1 cellular context compared by ENCODE assay signal in the genomic region with DNA sequence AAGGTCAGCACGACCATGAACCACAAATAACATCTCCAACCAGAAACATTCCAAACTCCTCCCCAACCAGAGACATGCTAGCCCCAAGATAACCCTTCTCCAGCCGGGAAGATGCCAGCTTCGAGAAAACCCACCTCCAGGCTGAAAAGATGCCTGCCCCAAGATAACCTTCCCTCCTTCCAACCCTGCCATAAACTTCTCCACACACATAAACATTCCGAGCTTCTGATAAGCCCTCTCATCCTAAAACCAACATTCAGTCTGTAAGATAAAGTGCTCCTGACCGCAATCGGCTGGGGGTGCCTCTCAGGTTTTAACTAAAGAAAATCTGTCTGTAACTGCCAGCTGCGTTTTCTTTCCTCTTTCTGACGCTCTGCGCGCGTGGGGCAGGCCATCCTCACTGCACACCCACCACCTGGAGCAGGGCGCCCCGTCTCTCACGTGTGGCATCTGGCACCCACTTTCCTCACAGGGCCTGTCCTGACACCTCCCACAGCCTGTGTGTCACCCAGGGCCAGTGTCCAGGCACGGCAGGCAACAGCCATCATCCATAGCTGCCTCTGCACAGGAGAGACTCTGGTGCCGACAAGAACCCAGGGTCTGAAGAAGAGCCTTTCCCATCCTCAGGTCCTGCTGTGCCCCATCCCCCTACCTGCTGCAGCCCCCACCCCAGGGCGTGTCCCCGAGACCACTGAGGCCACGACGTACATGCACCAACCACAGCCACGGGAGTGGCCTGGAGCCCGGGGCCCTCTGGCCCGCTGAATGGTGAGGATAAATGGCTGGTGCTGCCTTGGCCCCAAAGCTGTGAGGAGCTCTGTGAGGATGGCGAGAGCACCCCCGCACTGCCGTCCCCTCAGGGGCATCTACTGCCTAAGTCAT.
TF ChIP-seq lines count a peak whose summit lies in the region.

No MANE protein-coding gene starts in this region.

TF ChIP-seq in K562, 482 proteins besides CTCF, POLR2A, EP300 and RAD21 (continued from another document and continues in another):
- TF ChIP-seq, protein P1, sequence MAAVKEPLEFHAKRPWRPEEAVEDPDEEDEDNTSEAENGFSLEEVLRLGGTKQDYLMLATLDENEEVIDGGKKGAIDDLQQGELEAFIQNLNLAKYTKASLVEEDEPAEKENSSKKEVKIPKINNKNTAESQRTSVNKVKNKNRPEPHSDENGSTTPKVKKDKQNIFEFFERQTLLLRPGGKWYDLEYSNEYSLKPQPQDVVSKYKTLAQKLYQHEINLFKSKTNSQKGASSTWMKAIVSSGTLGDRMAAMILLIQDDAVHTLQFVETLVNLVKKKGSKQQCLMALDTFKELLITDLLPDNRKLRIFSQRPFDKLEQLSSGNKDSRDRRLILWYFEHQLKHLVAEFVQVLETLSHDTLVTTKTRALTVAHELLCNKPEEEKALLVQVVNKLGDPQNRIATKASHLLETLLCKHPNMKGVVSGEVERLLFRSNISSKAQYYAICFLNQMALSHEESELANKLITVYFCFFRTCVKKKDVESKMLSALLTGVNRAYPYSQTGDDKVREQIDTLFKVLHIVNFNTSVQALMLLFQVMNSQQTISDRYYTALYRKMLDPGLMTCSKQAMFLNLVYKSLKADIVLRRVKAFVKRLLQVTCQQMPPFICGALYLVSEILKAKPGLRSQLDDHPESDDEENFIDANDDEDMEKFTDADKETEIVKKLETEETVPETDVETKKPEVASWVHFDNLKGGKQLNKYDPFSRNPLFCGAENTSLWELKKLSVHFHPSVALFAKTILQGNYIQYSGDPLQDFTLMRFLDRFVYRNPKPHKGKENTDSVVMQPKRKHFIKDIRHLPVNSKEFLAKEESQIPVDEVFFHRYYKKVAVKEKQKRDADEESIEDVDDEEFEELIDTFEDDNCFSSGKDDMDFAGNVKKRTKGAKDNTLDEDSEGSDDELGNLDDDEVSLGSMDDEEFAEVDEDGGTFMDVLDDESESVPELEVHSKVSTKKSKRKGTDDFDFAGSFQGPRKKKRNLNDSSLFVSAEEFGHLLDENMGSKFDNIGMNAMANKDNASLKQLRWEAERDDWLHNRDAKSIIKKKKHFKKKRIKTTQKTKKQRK (IDR thresholded peaks at IDR 0.05; ENCODE audit: borderline replicate concordance, low read depth, low read length) = no peak
- TF ChIP-seq, protein P2, sequence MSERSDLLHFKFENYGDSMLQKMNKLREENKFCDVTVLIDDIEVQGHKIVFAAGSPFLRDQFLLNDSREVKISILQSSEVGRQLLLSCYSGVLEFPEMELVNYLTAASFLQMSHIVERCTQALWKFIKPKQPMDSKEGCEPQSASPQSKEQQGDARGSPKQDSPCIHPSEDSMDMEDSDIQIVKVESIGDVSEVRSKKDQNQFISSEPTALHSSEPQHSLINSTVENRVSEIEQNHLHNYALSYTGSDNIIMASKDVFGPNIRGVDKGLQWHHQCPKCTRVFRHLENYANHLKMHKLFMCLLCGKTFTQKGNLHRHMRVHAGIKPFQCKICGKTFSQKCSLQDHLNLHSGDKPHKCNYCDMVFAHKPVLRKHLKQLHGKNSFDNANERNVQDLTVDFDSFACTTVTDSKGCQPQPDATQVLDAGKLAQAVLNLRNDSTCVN (CRISPR knock-in tag; IDR thresholded peaks at IDR 0.05) = no peak
- no peak for TF ChIP-seq FOXK2 (conservative IDR thresholded peaks at IDR 0.05 in 1 of 2, IDR thresholded peaks at IDR 0.05 in 1 of 2; ENCODE audit: low read depth in 2 of 2)
- no peak for TF ChIP-seq NR1H2 (CRISPR knock-in tag; IDR thresholded peaks at IDR 0.05)
- TF ChIP-seq SRSF9 (IDR thresholded peaks at IDR 0.05; ENCODE audit: borderline replicate concordance, low read depth, low read length) = no peak
- no peak for TF ChIP-seq MTA2 (IDR thresholded peaks at IDR 0.05; ENCODE audit: low read depth)
- no peak for TF ChIP-seq ZNF324 (CRISPR knock-in tag; IDR thresholded peaks at IDR 0.05)
- TF ChIP-seq, protein P3, sequence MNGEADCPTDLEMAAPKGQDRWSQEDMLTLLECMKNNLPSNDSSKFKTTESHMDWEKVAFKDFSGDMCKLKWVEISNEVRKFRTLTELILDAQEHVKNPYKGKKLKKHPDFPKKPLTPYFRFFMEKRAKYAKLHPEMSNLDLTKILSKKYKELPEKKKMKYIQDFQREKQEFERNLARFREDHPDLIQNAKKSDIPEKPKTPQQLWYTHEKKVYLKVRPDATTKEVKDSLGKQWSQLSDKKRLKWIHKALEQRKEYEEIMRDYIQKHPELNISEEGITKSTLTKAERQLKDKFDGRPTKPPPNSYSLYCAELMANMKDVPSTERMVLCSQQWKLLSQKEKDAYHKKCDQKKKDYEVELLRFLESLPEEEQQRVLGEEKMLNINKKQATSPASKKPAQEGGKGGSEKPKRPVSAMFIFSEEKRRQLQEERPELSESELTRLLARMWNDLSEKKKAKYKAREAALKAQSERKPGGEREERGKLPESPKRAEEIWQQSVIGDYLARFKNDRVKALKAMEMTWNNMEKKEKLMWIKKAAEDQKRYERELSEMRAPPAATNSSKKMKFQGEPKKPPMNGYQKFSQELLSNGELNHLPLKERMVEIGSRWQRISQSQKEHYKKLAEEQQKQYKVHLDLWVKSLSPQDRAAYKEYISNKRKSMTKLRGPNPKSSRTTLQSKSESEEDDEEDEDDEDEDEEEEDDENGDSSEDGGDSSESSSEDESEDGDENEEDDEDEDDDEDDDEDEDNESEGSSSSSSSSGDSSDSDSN (IDR thresholded peaks at IDR 0.05; ENCODE audit: borderline replicate concordance in 1 of 2, low read depth in 2 of 2, low read length in 2 of 2) = no peak
- no peak for TF ChIP-seq ZNF354B (CRISPR knock-in tag; IDR thresholded peaks at IDR 0.05)
- no peak for TF ChIP-seq ZNF77 (CRISPR knock-in tag; IDR thresholded peaks at IDR 0.05)
- TF ChIP-seq HNRNPUL1 (IDR thresholded peaks at IDR 0.05; ENCODE audit: low read length) = no peak
- TF ChIP-seq ZNF507 (tag; conservative IDR thresholded peaks at IDR 0.05) = no peak
- TF ChIP-seq ZNF263 (CRISPR knock-in tag; IDR thresholded peaks at IDR 0.05; ENCODE audit: borderline replicate concordance) = no peak
- TF ChIP-seq CBX8 (IDR thresholded peaks at IDR 0.05; ENCODE audit: borderline replicate concordance, extremely low read depth, low read depth, low read length, poor library complexity, severe bottlenecking) = no peak
- TF ChIP-seq, protein P4, sequence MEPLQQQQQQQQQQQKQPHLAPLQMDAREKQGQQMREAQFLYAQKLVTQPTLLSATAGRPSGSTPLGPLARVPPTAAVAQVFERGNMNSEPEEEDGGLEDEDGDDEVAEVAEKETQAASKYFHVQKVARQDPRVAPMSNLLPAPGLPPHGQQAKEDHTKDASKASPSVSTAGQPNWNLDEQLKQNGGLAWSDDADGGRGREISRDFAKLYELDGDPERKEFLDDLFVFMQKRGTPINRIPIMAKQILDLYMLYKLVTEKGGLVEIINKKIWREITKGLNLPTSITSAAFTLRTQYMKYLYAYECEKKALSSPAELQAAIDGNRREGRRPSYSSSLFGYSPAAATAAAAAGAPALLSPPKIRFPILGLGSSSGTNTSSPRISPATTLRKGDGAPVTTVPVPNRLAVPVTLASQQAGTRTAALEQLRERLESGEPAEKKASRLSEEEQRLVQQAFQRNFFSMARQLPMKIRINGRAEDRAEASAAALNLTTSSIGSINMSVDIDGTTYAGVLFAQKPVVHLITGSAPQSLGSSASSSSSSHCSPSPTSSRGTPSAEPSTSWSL (CRISPR knock-in tag; IDR thresholded peaks at IDR 0.05; ENCODE audit: borderline replicate concordance) = no peak
- no peak for TF ChIP-seq EZH2 (IDR thresholded peaks at IDR 0.05; ENCODE audit: borderline replicate concordance, low read depth, low read length)
- TF ChIP-seq, protein P5, sequence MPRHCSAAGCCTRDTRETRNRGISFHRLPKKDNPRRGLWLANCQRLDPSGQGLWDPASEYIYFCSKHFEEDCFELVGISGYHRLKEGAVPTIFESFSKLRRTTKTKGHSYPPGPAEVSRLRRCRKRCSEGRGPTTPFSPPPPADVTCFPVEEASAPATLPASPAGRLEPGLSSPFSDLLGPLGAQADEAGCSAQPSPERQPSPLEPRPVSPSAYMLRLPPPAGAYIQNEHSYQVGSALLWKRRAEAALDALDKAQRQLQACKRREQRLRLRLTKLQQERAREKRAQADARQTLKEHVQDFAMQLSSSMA (CRISPR knock-in tag; IDR thresholded peaks at IDR 0.05) = no peak
- TF ChIP-seq, protein P6, sequence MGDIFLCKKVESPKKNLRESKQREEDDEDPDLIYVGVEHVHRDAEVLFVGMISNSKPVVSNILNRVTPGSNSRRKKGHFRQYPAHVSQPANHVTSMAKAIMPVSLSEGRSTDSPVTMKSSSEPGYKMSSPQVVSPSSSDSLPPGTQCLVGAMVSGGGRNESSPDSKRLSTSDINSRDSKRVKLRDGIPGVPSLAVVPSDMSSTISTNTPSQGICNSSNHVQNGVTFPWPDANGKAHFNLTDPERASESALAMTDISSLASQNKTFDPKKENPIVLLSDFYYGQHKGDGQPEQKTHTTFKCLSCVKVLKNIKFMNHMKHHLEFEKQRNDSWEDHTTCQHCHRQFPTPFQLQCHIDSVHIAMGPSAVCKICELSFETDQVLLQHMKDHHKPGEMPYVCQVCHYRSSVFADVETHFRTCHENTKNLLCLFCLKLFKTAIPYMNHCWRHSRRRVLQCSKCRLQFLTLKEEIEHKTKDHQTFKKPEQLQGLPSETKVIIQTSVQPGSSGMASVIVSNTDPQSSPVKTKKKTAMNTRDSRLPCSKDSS (IDR thresholded peaks at IDR 0.05; ENCODE audit: low read depth, partially characterized antibody) = no peak
- TF ChIP-seq, protein P7, sequence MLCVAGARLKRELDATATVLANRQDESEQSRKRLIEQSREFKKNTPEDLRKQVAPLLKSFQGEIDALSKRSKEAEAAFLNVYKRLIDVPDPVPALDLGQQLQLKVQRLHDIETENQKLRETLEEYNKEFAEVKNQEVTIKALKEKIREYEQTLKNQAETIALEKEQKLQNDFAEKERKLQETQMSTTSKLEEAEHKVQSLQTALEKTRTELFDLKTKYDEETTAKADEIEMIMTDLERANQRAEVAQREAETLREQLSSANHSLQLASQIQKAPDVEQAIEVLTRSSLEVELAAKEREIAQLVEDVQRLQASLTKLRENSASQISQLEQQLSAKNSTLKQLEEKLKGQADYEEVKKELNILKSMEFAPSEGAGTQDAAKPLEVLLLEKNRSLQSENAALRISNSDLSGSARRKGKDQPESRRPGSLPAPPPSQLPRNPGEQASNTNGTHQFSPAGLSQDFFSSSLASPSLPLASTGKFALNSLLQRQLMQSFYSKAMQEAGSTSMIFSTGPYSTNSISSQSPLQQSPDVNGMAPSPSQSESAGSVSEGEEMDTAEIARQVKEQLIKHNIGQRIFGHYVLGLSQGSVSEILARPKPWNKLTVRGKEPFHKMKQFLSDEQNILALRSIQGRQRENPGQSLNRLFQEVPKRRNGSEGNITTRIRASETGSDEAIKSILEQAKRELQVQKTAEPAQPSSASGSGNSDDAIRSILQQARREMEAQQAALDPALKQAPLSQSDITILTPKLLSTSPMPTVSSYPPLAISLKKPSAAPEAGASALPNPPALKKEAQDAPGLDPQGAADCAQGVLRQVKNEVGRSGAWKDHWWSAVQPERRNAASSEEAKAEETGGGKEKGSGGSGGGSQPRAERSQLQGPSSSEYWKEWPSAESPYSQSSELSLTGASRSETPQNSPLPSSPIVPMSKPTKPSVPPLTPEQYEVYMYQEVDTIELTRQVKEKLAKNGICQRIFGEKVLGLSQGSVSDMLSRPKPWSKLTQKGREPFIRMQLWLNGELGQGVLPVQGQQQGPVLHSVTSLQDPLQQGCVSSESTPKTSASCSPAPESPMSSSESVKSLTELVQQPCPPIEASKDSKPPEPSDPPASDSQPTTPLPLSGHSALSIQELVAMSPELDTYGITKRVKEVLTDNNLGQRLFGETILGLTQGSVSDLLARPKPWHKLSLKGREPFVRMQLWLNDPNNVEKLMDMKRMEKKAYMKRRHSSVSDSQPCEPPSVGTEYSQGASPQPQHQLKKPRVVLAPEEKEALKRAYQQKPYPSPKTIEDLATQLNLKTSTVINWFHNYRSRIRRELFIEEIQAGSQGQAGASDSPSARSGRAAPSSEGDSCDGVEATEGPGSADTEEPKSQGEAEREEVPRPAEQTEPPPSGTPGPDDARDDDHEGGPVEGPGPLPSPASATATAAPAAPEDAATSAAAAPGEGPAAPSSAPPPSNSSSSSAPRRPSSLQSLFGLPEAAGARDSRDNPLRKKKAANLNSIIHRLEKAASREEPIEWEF (CRISPR knock-in tag; IDR thresholded peaks at IDR 0.05) = no peak
- TF ChIP-seq ZNF121 (CRISPR knock-in tag; conservative IDR thresholded peaks at IDR 0.05) = no peak
- TF ChIP-seq, protein P8, sequence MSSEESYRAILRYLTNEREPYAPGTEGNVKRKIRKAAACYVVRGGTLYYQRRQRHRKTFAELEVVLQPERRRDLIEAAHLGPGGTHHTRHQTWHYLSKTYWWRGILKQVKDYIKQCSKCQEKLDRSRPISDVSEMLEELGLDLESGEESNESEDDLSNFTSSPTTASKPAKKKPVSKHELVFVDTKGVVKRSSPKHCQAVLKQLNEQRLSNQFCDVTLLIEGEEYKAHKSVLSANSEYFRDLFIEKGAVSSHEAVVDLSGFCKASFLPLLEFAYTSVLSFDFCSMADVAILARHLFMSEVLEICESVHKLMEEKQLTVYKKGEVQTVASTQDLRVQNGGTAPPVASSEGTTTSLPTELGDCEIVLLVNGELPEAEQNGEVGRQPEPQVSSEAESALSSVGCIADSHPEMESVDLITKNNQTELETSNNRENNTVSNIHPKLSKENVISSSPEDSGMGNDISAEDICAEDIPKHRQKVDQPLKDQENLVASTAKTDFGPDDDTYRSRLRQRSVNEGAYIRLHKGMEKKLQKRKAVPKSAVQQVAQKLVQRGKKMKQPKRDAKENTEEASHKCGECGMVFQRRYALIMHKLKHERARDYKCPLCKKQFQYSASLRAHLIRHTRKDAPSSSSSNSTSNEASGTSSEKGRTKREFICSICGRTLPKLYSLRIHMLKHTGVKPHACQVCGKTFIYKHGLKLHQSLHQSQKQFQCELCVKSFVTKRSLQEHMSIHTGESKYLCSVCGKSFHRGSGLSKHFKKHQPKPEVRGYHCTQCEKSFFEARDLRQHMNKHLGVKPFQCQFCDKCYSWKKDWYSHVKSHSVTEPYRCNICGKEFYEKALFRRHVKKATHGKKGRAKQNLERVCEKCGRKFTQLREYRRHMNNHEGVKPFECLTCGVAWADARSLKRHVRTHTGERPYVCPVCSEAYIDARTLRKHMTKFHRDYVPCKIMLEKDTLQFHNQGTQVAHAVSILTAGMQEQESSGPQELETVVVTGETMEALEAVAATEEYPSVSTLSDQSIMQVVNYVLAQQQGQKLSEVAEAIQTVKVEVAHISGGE (CRISPR knock-in tag; IDR thresholded peaks at IDR 0.05) = no peak
- TF ChIP-seq, protein P9, sequence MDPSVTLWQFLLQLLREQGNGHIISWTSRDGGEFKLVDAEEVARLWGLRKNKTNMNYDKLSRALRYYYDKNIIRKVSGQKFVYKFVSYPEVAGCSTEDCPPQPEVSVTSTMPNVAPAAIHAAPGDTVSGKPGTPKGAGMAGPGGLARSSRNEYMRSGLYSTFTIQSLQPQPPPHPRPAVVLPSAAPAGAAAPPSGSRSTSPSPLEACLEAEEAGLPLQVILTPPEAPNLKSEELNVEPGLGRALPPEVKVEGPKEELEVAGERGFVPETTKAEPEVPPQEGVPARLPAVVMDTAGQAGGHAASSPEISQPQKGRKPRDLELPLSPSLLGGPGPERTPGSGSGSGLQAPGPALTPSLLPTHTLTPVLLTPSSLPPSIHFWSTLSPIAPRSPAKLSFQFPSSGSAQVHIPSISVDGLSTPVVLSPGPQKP (CRISPR knock-in tag; IDR thresholded peaks at IDR 0.05) = no peak
- TF ChIP-seq ZNF561 (CRISPR knock-in tag; conservative IDR thresholded peaks at IDR 0.05) = no peak
- no peak for TF ChIP-seq ZNF239 (CRISPR knock-in tag; IDR thresholded peaks at IDR 0.05)
- no peak for TF ChIP-seq ERF (CRISPR knock-in tag; IDR thresholded peaks at IDR 0.05)
- no peak for TF ChIP-seq BDP1 (IDR thresholded peaks at IDR 0.05; ENCODE audit: insufficient read depth, insufficient read length)
